In the genomic region with DNA sequence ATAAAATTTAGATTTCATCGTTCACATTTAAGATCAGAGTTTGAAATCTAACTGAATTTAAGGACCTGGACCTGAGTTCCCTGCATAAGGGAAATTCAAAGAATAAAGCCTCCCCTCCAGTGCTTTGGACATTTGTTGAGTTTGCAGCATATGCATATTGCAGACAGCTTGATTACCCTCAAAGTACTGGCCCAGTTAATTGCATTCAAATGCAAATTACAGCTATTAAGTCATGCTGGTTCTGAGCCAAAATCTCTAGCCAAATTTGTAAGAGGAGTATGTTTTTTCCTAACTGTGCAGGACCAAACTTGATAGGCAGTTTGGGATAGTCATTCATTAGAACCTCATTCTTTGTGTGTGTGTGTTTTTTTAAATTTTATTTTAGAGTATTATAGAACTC, we compare ENCODE assay signal across 24 cellular contexts.
DNase-seq lines count a peak whose midpoint lies in the region; ATAC-seq lines count a peak whose summit lies in the region.
"Had no signal": no experiment of that assay in that cellular context is flagged by ENCODE, and none has a peak within 500 bp of the region (broad histone marks: within the 10 kb centered on the region; RNA-seq: fewer than 3 reads in every experiment).

No MANE protein-coding gene starts in this region.

- H3K4me1 Mint-ChIP-seq in stimulated activated naive B cell treated with anti-CD40 and anti-IgM and Interleukin-4, amounts not matched to agents 10 μg/mL and 1 μg/mL and 100 μg/mL, for 72 hours: no peaks in the 10 kb centered on the region
- H3K4me1 Mint-ChIP-seq: activated T-helper 17 cell treated with anti-CD3 and anti-CD28 coated beads, Interleukin-2, amount 50 U/mL, for 72 hours had no signal

- ATAC-seq in HG03135 (IDR thresholded peaks at IDR 0.05; ENCODE audit: unreplicated experiment): no peak
- ATAC-seq in stimulated activated naive B cell treated with anti-CD40 and anti-IgM and Interleukin-4, amounts not matched to agents 10 μg/mL and 1 μg/mL and 100 μg/mL, for 72 hours (replicated peaks): no peak
- no peak for ATAC-seq in GM19452 (IDR thresholded peaks at IDR 0.05; ENCODE audit: unreplicated experiment)
- ATAC-seq: A549; activated T-helper 17 cell treated with anti-CD3 and anti-CD28 coated beads, Interleukin-2, amount 50 U/mL, for 72 hours; left colon; Right ventricle myocardium inferior had no signal

- H3K9ac ChIP-seq in HUES48 (ENCODE audit: low read depth, low read length) (no peak overlapping the region), iPS-20b (ENCODE audit: low read depth, low read length) (no peak overlapping the region)

- peaks cover 29% of the 10 kb centered on the region for H3K4me1 ChIP-seq in HUES48 (ENCODE audit: control insufficient read depth, insufficient read depth, low read length)
- H3K4me1 ChIP-seq in iPS-20b (ENCODE audit: insufficient read depth, low read length): peaks cover 14% of the 10 kb centered on the region; the same call in 1 of the 2 replicates
- H3K4me1 ChIP-seq: A549 had no signal

- no peaks in the 10 kb centered on the region for H3K9me3 ChIP-seq in HUES48 (ENCODE audit: control insufficient read depth, insufficient read depth, low read length)
- H3K9me3 ChIP-seq in iPS-20b (ENCODE audit: insufficient read depth, low read depth, low read length): no peaks in the 10 kb centered on the region
- H3K9me3 ChIP-seq: A549, BE2C had no signal

- DNase-seq in Ammon's horn (ENCODE audit: low spot score) (peak; percentile 66), astrocyte of the hippocampus (ENCODE audit: low read depth, low spot score) (peak; percentile 20), NCI-H2196 (lab: John Stamatoyannopoulos, UW; ENCODE audit: unreplicated experiment) (no peak)
- no peak for DNase-seq in stimulated activated naive B cell treated with anti-CD40 and anti-IgM and Interleukin-4, amounts not matched to agents 10 μg/mL and 1 μg/mL and 100 μg/mL, for 72 hours
- DNase-seq: activated CD4-positive, alpha-beta T cell treated with anti-CD3 and anti-CD28 coated beads, Interleukin-2, amount 50 U/mL, for 1 hour; aorta; BE2C; cerebellar nuclear complex; DMS79 treated with DMSO at 0.1 percent for 48 hours; IMR-90; left colon; mesenchymal stem cell; NCI-H526 treated with DMSO at 0.1 percent for 48 hours; OCI-M1; stimulated activated CD4-positive, alpha-beta T cell treated with anti-CD3 and anti-CD28 coated beads, Interleukin-1b, Interleukin-23, amount 100 ng/mL, for 48 hours had no signal

- peak overlapping the region; percentile 39 for H3K4me3 ChIP-seq in HUES48 (ENCODE audit: low read depth, low read length)
- peak overlapping the region; percentile 2; the same call in 1 of the 2 replicates for H3K4me3 ChIP-seq in iPS-20b (ENCODE audit: low read length)
- H3K4me3 ChIP-seq: A549 had no signal

- no peaks in the 10 kb centered on the region for H3K36me3 Mint-ChIP-seq in stimulated activated naive B cell treated with anti-CD40 and anti-IgM and Interleukin-4, amounts not matched to agents 10 μg/mL and 1 μg/mL and 100 μg/mL, for 72 hours
- H3K36me3 Mint-ChIP-seq: activated naive CD8-positive, alpha-beta T cell; type B pancreatic cell had no signal

- H3K4me3 Mint-ChIP-seq in stimulated activated naive B cell treated with anti-CD40 and anti-IgM and Interleukin-4, amounts not matched to agents 10 μg/mL and 1 μg/mL and 100 μg/mL, for 72 hours: no peak overlapping the region
- H3K4me3 Mint-ChIP-seq: activated naive CD8-positive, alpha-beta T cell; activated T-helper 17 cell treated with anti-CD3 and anti-CD28 coated beads, Interleukin-2, amount 50 U/mL, for 72 hours; type B pancreatic cell had no signal

- no peaks in the 10 kb centered on the region for H3K9me3 Mint-ChIP-seq in stimulated activated naive B cell treated with anti-CD40 and anti-IgM and Interleukin-4, amounts not matched to agents 10 μg/mL and 1 μg/mL and 100 μg/mL, for 72 hours
- H3K9me3 Mint-ChIP-seq: activated T-helper 17 cell treated with anti-CD3 and anti-CD28 coated beads, Interleukin-2, amount 50 U/mL, for 72 hours; type B pancreatic cell had no signal

- peak overlapping the region; percentile 2 for H3K27ac ChIP-seq in HUES48 (ENCODE audit: low read depth, low read length)
- no peak overlapping the region for H3K27ac ChIP-seq in iPS-20b (ENCODE audit: low read length)
- H3K27ac ChIP-seq: A549 had no signal

- H3K27me3 Mint-ChIP-seq in stimulated activated naive B cell treated with anti-CD40 and anti-IgM and Interleukin-4, amounts not matched to agents 10 μg/mL and 1 μg/mL and 100 μg/mL, for 72 hours: peaks cover 14 to 37% of the 10 kb centered on the region in 2 donors
- H3K27me3 Mint-ChIP-seq: activated T-helper 17 cell treated with anti-CD3 and anti-CD28 coated beads, Interleukin-2, amount 50 U/mL, for 72 hours; type B pancreatic cell had no signal

- H3K36me3 ChIP-seq in HUES48 (ENCODE audit: control insufficient read depth, insufficient read depth, low read length) (no peaks in the 10 kb centered on the region), iPS-20b (ENCODE audit: insufficient read depth, low read depth, low read length) (no peaks in the 10 kb centered on the region)
- H3K36me3 ChIP-seq: BE2C had no signal

- H3K27me3 ChIP-seq in HUES48 (ENCODE audit: control insufficient read depth, insufficient read depth, low read length): no peaks in the 10 kb centered on the region
- H3K27me3 ChIP-seq in iPS-20b (ENCODE audit: insufficient read depth, low read length): no peaks in the 10 kb centered on the region
- H3K27me3 ChIP-seq: BE2C had no signal

- no peak overlapping the region for H3K27ac Mint-ChIP-seq in stimulated activated naive B cell treated with anti-CD40 and anti-IgM and Interleukin-4, amounts not matched to agents 10 μg/mL and 1 μg/mL and 100 μg/mL, for 72 hours
- H3K27ac Mint-ChIP-seq: activated naive CD8-positive, alpha-beta T cell; activated T-helper 17 cell treated with anti-CD3 and anti-CD28 coated beads, Interleukin-2, amount 50 U/mL, for 72 hours; type B pancreatic cell had no signal

Comparison
In these comparisons a context has a peak if more than half of its experiments do, and no peak if none do; other contexts are left out.
1. DNase-seq: peak in Ammon's horn (single experiment) and astrocyte of the hippocampus (single experiment); none in stimulated activated naive B cell treated with anti-CD40 and anti-IgM and Interleukin-4, amounts not matched to agents 10 μg/mL and 1 μg/mL and 100 μg/mL, for 72 hours (single experiment) and NCI-H2196 (single experiment).